In genomic region chr4:178664636-178665035, GRCh38 we compare ENCODE assay signal across 22 cellular contexts.
"Had no signal": no experiment of that assay in that cellular context is flagged by ENCODE, and none has a peak within 500 bp of the region (broad histone marks: within the 10 kb centered on the region; RNA-seq: fewer than 3 reads in every experiment).

No MANE protein-coding gene starts in this region.

- DNase-seq: cortex of kidney; dermis blood vessel endothelial cell; dorsolateral prefrontal cortex; effector CD4-positive, alpha-beta T cell; effector CD8-positive, alpha-beta T cell; effector memory CD4-positive, alpha-beta T cell; effector memory CD8-positive, alpha-beta T cell; endodermal cell; erythroblast; esophagus squamous epithelium; foreskin fibroblast; foreskin keratinocyte; foreskin melanocyte; gastrocnemius medialis; glutamatergic neuron; head of caudate nucleus; heart left ventricle; heart right ventricle; hippocampal formation had no signal

- FAIRE-seq: endometrium, endothelial cell of umbilical vein, frontal cortex had no signal
